ENCODE assay signal across 18 cellular contexts in the genomic region with DNA sequence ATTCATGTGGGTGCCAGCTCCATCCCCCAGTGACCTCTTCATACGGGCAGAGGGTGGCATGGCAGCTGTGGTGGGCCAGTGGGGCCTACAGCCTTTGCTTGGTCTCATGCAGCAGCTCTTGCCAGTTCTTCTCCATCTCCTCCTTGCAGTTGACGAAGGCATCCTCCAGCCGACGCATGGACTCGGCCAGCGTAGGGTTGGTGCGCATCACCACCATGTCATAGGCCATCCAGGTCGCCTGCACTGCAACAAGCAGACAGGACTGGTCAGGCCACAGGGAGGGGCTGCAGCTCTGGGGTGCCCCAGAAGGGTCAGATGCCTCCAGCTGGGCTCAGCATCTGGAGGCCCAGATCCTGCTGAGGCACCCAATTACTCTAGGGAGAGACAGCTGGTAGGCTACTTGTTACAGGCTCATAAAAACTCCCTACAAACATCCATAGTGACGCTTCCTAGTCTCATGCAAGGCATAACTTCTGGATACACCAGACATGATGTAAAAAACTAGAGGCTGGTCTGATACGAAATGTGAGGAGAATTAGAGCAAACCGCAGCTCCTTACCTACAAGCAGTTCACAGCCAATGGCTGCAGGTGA. TPM values are rescaled to one million over a fixed set of nuclear protein-coding genes. Genes with fewer than 3 reads are reported as not detected.
DNase-seq lines count a peak whose midpoint lies in the region; ATAC-seq and TF ChIP-seq lines count a peak whose summit lies in the region.
"Had no signal": no experiment of that assay in that cellular context is flagged by ENCODE, and none has a peak within 500 bp of the region (broad histone marks: within the 10 kb centered on the region; RNA-seq: fewer than 3 reads in every experiment).

No MANE protein-coding gene starts in this region.

- H3K4me3 ChIP-seq in left ventricle myocardium inferior (no peak overlapping the region), lower lobe of right lung (no peak overlapping the region), upper lobe of right lung (no peak overlapping the region)
- H3K4me3 ChIP-seq: MG63 had no signal

- H3K36me3 Mint-ChIP-seq in activated CD8-positive, alpha-beta T cell treated with anti-CD3 and anti-CD28 coated beads, Interleukin-2, amount 10 ng/mL, durations not matched to agents 7 days and 5 days (ENCODE audit: low read depth): peaks cover 6% of the 10 kb centered on the region

- no peak overlapping the region for H3K27ac ChIP-seq in left ventricle myocardium inferior (replicated peaks)
- H3K27ac ChIP-seq in lower lobe of right lung: no peak overlapping the region
- H3K27ac ChIP-seq in upper lobe of right lung: no peak overlapping the region

- intact Hi-C loops in left cardiac atrium (cut with DNase I) (no loop called here), left ventricle myocardium inferior (cut with micrococcal nuclease) (no loop called here), lower lobe of right lung (cut with DNase I) (no loop called here), upper lobe of right lung (cut with DNase I) (no loop called here)

- peaks cover 7% of the 10 kb centered on the region for H3K27me3 Mint-ChIP-seq in activated CD8-positive, alpha-beta T cell treated with anti-CD3 and anti-CD28 coated beads, Interleukin-2, amount 10 ng/mL, durations not matched to agents 7 days and 5 days (ENCODE audit: low read depth)

- no peaks in the 10 kb centered on the region for H3K9me3 ChIP-seq in left ventricle myocardium inferior (replicated peaks)
- H3K9me3 ChIP-seq in lower lobe of right lung: no peaks in the 10 kb centered on the region
- no peaks in the 10 kb centered on the region for H3K9me3 ChIP-seq in upper lobe of right lung
- H3K9me3 ChIP-seq: MG63 had no signal

- no peaks in the 10 kb centered on the region for H3K36me3 ChIP-seq in left ventricle myocardium inferior
- no peaks in the 10 kb centered on the region for H3K36me3 ChIP-seq in lower lobe of right lung
- H3K36me3 ChIP-seq in upper lobe of right lung: no peaks in the 10 kb centered on the region
- H3K36me3 ChIP-seq: MG63 had no signal

- H3K9me3 Mint-ChIP-seq in activated CD8-positive, alpha-beta T cell treated with anti-CD3 and anti-CD28 coated beads, Interleukin-2, amount 10 ng/mL, durations not matched to agents 7 days and 5 days (ENCODE audit: insufficient read depth): no peaks in the 10 kb centered on the region
- H3K9me3 Mint-ChIP-seq: H9 had no signal

- TF ChIP-seq CTCF in left ventricle myocardium inferior (IDR thresholded peaks at IDR 0.05; ENCODE audit: borderline replicate concordance): no peak
- no peak for TF ChIP-seq CTCF in GM10266 (IDR thresholded peaks at IDR 0.05; ENCODE audit: control insufficient read depth, insufficient read depth, low read depth, missing control alignments)
- no peak for TF ChIP-seq CTCF in lower lobe of right lung (IDR thresholded peaks at IDR 0.05)
- no peak for TF ChIP-seq CTCF in upper lobe of right lung (IDR thresholded peaks at IDR 0.05)

- peaks cover 18% of the 10 kb centered on the region for H3K4me1 ChIP-seq in left ventricle myocardium inferior
- peaks cover 18% of the 10 kb centered on the region for H3K4me1 ChIP-seq in lower lobe of right lung
- H3K4me1 ChIP-seq in upper lobe of right lung: peaks cover 11% of the 10 kb centered on the region

- H3K27ac Mint-ChIP-seq in activated CD8-positive, alpha-beta T cell treated with anti-CD3 and anti-CD28 coated beads, Interleukin-2, amount 10 ng/mL, durations not matched to agents 7 days and 5 days: no peak overlapping the region
- H3K27ac Mint-ChIP-seq: H9 had no signal

- H3K4me3 Mint-ChIP-seq in activated CD8-positive, alpha-beta T cell treated with anti-CD3 and anti-CD28 coated beads, Interleukin-2, amount 10 ng/mL, durations not matched to agents 7 days and 5 days: no peak overlapping the region
- H3K4me3 Mint-ChIP-seq: H9 had no signal

- DNase-seq in left cardiac atrium: peak; percentile 12
- DNase-seq in left ventricle myocardium inferior: no peak
- DNase-seq in GM10266 (ENCODE audit: extremely low spot score): peak; percentile 6
- peak; percentile 41 for DNase-seq in lower lobe of right lung
- DNase-seq in upper lobe of right lung: peak; percentile 58
- no peak for DNase-seq in activated CD8-positive, alpha-beta T cell treated with anti-CD3 and anti-CD28 coated beads, Interleukin-2, amount 10 ng/mL, durations not matched to agents 7 days and 5 days
- no peak for DNase-seq in SK-N-DZ (ENCODE audit: low spot score)
- DNase-seq: H9, Karpas-422, MG63, NCI-H1092, NCI-H146, NCI-H2081, NCI-H748 treated with DMSO at 0.1 percent for 48 hours, OCI-M1, RPMI8226, SIG-M5 had no signal

- ATAC-seq in left cardiac atrium (no peak), lower lobe of right lung (no peak), upper lobe of right lung (no peak)
- ATAC-seq in activated CD8-positive, alpha-beta T cell treated with anti-CD3 and anti-CD28 coated beads, Interleukin-2, amount 10 ng/mL, durations not matched to agents 7 days and 5 days: no peak

- CTCF ChIA-PET in activated CD8-positive, alpha-beta T cell treated with anti-CD3 and anti-CD28 coated beads, Interleukin-2, amount 10 ng/mL, durations not matched to agents 7 days and 5 days (lab: Charles Lee): interaction anchor here (1.4 to 5.1 kb wide), 4 partner anchors 12 to 69 kb away, joined by 4 to 38 read pairs (median 12); partner anchors contain the start of genes SCO2 and SYCE3

- POLR2A ChIA-PET in activated CD8-positive, alpha-beta T cell treated with anti-CD3 and anti-CD28 coated beads, Interleukin-2, amount 10 ng/mL, durations not matched to agents 7 days and 5 days (lab: Charles Lee): interaction anchor here (0.9 to 8.4 kb wide), 6 partner anchors 12 to 70 kb away, joined by 3 to 142 read pairs (median 54); partner anchors contain the start of genes CHKB, SCO2 and TYMP

- peaks cover 18% of the 10 kb centered on the region for H3K4me1 Mint-ChIP-seq in activated CD8-positive, alpha-beta T cell treated with anti-CD3 and anti-CD28 coated beads, Interleukin-2, amount 10 ng/mL, durations not matched to agents 7 days and 5 days (ENCODE audit: low read depth)

- H3K27me3 ChIP-seq in left ventricle myocardium inferior (ENCODE audit: low read depth): peaks cover 56% of the 10 kb centered on the region
- H3K27me3 ChIP-seq in lower lobe of right lung (ENCODE audit: low read depth): peaks cover 32% of the 10 kb centered on the region
- H3K27me3 ChIP-seq in upper lobe of right lung: peaks cover 23% of the 10 kb centered on the region
- H3K27me3 ChIP-seq: MG63 had no signal

RNA-seq across cellular contexts. Expression of gene KLHDC7B, which starts 5.6 kb away (rescaled TPM):
- total RNA-seq in left cardiac atrium (under 1 TPM in 1 of 2 donors, not detected in 1; 0.15 TPM), left ventricle myocardium inferior (not detected), lower lobe of right lung (0.77 TPM), upper lobe of right lung (0.69 TPM)
- total RNA-seq in activated CD8-positive, alpha-beta T cell treated with anti-CD3 and anti-CD28 coated beads, Interleukin-2, amount 10 ng/mL, durations not matched to agents 7 days and 5 days: 10 to 100 TPM; 10.6 to 12.0 TPM
- polyA plus RNA-seq in SK-N-DZ (2014; cell fraction: cytosol; rRNA removed): not detected in 2 replicates
- polyA plus RNA-seq in SK-N-DZ (2014; cell fraction: nucleus; rRNA removed): 0.13 TPM in 1 of 2 replicates, not detected in the other
- total RNA-seq: H9, HT-29 had no signal

RNA-seq across cellular contexts. Expression of gene SYCE3, which starts 11.5 kb away (rescaled TPM):
- not detected for total RNA-seq in left cardiac atrium
- total RNA-seq in left ventricle myocardium inferior: not detected
- total RNA-seq in lower lobe of right lung: not detected
- not detected for total RNA-seq in upper lobe of right lung
- not detected for total RNA-seq in activated CD8-positive, alpha-beta T cell treated with anti-CD3 and anti-CD28 coated beads, Interleukin-2, amount 10 ng/mL, durations not matched to agents 7 days and 5 days
- polyA plus RNA-seq in SK-N-DZ (2014; cell fraction: cytosol; rRNA removed): 2.3 TPM in 1 of 2 replicates, not detected in the other
- polyA plus RNA-seq in SK-N-DZ (2014; cell fraction: nucleus; rRNA removed): not detected in 2 replicates
- total RNA-seq: HT-29 had no signal

RNA-seq across cellular contexts. Expression of gene TYMP, which starts 21.4 kb away (rescaled TPM):
- total RNA-seq in left cardiac atrium (10 to 100 TPM; 27.9 to 67.1 TPM), left ventricle myocardium inferior (11.6 TPM), lower lobe of right lung (151 TPM), upper lobe of right lung (122 TPM)
- 10 to 100 TPM; 71.8 to 76.6 TPM for total RNA-seq in activated CD8-positive, alpha-beta T cell treated with anti-CD3 and anti-CD28 coated beads, Interleukin-2, amount 10 ng/mL, durations not matched to agents 7 days and 5 days
- polyA plus RNA-seq in SK-N-DZ (2014; cell fraction: cytosol; rRNA removed): 1.6 and 3.1 TPM in 2 replicates
- 3.0 and 4.6 TPM in 2 replicates for polyA plus RNA-seq in SK-N-DZ (2014; cell fraction: nucleus; rRNA removed)

RNA-seq across cellular contexts. Expression of gene SCO2, which starts 25.9 kb away (rescaled TPM):
- total RNA-seq in left cardiac atrium (1 to 10 TPM in 1 of 2 donors, not detected in 1; 1.3 TPM), left ventricle myocardium inferior (not detected), lower lobe of right lung (4.9 TPM), upper lobe of right lung (3.1 TPM)
- 10 to 100 TPM; 11.7 to 13.9 TPM for total RNA-seq in activated CD8-positive, alpha-beta T cell treated with anti-CD3 and anti-CD28 coated beads, Interleukin-2, amount 10 ng/mL, durations not matched to agents 7 days and 5 days
- 1.1 and 5.1 TPM in 2 replicates for polyA plus RNA-seq in SK-N-DZ (2014; cell fraction: cytosol; rRNA removed)
- 4.3 and 7.6 TPM in 2 replicates for polyA plus RNA-seq in SK-N-DZ (2014; cell fraction: nucleus; rRNA removed)

RNA-seq across cellular contexts. Expression of gene CPT1B, which starts 27.0 kb away (rescaled TPM):
- total RNA-seq in left cardiac atrium: 100 to 1,000 TPM; 201 to 269 TPM
- total RNA-seq in left ventricle myocardium inferior: 394 TPM
- total RNA-seq in lower lobe of right lung: 12.6 TPM
- 12.7 TPM for total RNA-seq in upper lobe of right lung
- total RNA-seq in activated CD8-positive, alpha-beta T cell treated with anti-CD3 and anti-CD28 coated beads, Interleukin-2, amount 10 ng/mL, durations not matched to agents 7 days and 5 days: 10 to 100 TPM; 77.4 to 80.9 TPM
- 19.3 and 21.0 TPM in 2 replicates for polyA plus RNA-seq in SK-N-DZ (2014; cell fraction: cytosol; rRNA removed)
- 380 and 392 TPM in 2 replicates for polyA plus RNA-seq in SK-N-DZ (2014; cell fraction: nucleus; rRNA removed)

Comparison
In these comparisons a context has a peak if more than half of its experiments do, and no peak if none do; other contexts are left out.
1. DNase-seq: peak in left cardiac atrium (single experiment), GM10266 (single experiment), lower lobe of right lung (single experiment) and upper lobe of right lung (single experiment); none in left ventricle myocardium inferior (single experiment), activated CD8-positive, alpha-beta T cell treated with anti-CD3 and anti-CD28 coated beads, Interleukin-2, amount 10 ng/mL, durations not matched to agents 7 days and 5 days (single experiment) and SK-N-DZ (single experiment).